In the genomic region with DNA sequence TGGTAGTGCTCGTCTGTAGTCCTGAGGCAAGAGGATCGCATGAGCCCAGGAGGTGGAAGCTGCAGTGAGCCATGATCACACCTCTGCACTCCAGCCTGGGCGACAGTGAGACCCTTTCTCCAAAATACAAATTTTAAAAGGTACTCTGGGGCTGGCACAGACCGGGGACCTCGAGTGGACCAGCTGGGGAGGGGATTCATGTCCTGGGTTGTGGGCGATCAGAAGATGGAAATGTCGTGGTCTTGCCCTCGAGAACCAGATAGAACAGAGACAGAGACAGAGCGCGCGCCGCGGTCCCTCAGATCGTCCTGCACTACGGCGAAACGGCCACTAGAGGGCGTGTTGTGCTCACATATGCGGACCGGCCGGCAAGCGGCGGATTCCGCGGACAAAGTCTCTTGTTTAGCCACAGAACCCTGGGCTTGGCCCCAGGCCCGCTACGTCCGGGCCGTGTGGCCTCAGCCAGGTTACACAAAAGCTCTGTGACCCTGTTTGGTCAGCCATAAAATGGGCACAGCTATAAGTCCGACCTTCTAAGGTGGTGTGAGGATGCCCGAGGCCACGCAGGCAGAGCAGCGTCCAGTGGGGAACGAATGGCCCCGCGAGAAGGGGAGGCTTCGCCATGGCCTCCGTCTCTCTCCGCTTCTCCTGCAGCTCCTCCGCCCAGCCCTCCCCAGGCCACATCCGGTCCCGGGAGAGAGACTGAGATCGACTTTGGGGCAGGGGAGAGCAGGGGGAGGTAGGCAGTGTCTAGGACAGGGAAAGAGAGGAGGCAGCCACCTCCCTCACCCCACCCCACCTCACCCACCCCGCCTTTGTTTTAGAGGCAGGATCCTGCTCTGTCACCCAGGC, we compare ENCODE assay signal across 8 cellular contexts. TPM values are rescaled to one million over a fixed set of nuclear protein-coding genes. Genes with fewer than 3 reads are reported as not detected.
DNase-seq lines count a peak whose midpoint lies in the region; ATAC-seq and TF ChIP-seq lines count a peak whose summit lies in the region.

No MANE protein-coding gene starts in this region.

- ATAC-seq in HCT116 (peak; percentile 90), HG03159 (IDR thresholded peaks at IDR 0.05; ENCODE audit: unreplicated experiment) (no peak)

- peak overlapping the region; percentile 36; the same call in 1 of the 2 replicates for H3K27ac ChIP-seq in HCT116 (ENCODE audit: low read depth, low read length)

- H3K4me3 ChIP-seq in BJ (ENCODE audit: low read depth, low read length) (peak overlapping the region; percentile 51), HCT116 (replicated peaks in 1 of 2; ENCODE audit: low read depth in 1 of 2, low read length in 2 of 2) (peak overlapping the region; percentile 51 to 64)

- peak overlapping the region; percentile 54; the same call in 1 of the 2 replicates for H3K9ac ChIP-seq in HCT116 (ENCODE audit: low read length)

- RAD21 ChIA-PET in HCT116 (lab: Charles Lee; ENCODE audit: low non-redundant PET in 1 of 2, low total read pairs in 2 of 2, uncharacterized antibody in 2 of 2, unreplicated experiment in 2 of 2), result interaction anchor here in 1 of 2 experiments (1.0 to 1.1 kb wide), 2 partner anchors 40 to 338 kb away, joined by 3 to 4 read pairs; no protein-coding TSS in a partner anchor

- BruUV-seq in HCT116 (replicated peaks; lab: Mats Ljungman, UMichigan), result no TSS peak

- peak overlapping the region; percentile 88 for H2AFZ ChIP-seq in HCT116 (ENCODE audit: low read depth, low read length, poor library complexity, severe bottlenecking)

- peak; percentile 94 for TF ChIP-seq CTCF in BJ (IDR thresholded peaks at IDR 0.05; ENCODE audit: insufficient read depth, low read depth, low read length)
- TF ChIP-seq CTCF in HCT116 (IDR thresholded peaks at IDR 0.05 in 2 of 3, conservative IDR thresholded peaks at IDR 0.05 in 1 of 3; ENCODE audit: borderline replicate concordance in 1 of 3, insufficient read depth in 1 of 3, low read depth in 2 of 3, low read length in 2 of 3), result peak; percentile 85 to 95 (median 90); a peak in 5 of 6 replicates

- DNase-seq in BJ (ENCODE audit: low read depth), result no peak
- DNase-seq in HCT116 (ENCODE audit: low read depth, low spot score), result peak; percentile 65
- peak; percentile 80 for DNase-seq in NCI-H345 (lab: John Stamatoyannopoulos, UW)
- peak; percentile 76 to 87 for DNase-seq in activated CD4-positive, alpha-beta T cell treated with anti-CD3 and anti-CD28 coated beads for 24 hours (ENCODE audit: low read depth in 2 of 2)
- peak; percentile 87 for DNase-seq in cerebellum (ENCODE audit: low spot score)
- DNase-seq in kidney tubule cell (ENCODE audit: low spot score), result peak; percentile 78
- peak; percentile 75 to 78 for DNase-seq in stimulated activated CD4-positive, alpha-beta T cell treated with anti-CD3 and anti-CD28 coated beads, Interleukin-15, amount 100 ng/mL, for 48 hours (ENCODE audit: low read depth in 2 of 2)

- intact Hi-C loops in HCT116 (cut with micrococcal nuclease), result loop anchor here (1.0 to 10.0 kb wide), 4 partner anchors 40 to 340 kb away; a partner anchor contains a TSS

- no peaks in the 10 kb centered on the region for H4K20me1 ChIP-seq in HCT116 (ENCODE audit: insufficient read depth)

- no peaks in the 10 kb centered on the region for H3K9me2 ChIP-seq in HCT116 (ENCODE audit: insufficient read depth)

- peak overlapping the region; percentile 96 for H3K4me2 ChIP-seq in HCT116 (ENCODE audit: low read length)

- H3K27me3 ChIP-seq in BJ (ENCODE audit: control insufficient read depth, insufficient read depth, low read length) (peaks cover 4% of the 10 kb centered on the region), HCT116 (ENCODE audit: insufficient read depth, low read length) (0 out of 2 replicates have a peak, but pooled peaks cover 3% of the 10 kb centered on the region)

- H3K9me3 ChIP-seq in HCT116 (ENCODE audit: control insufficient read depth in 1 of 2, insufficient read depth in 1 of 2, low read depth in 1 of 2, low read length in 2 of 2), result no peaks in the 10 kb centered on the region

- POLR2A ChIA-PET in BJ (lab: Charles Lee) (no interaction called here), HCT116 (lab: Charles Lee) (no interaction called here)

- CTCF ChIA-PET in BJ (lab: Yijun Ruan, JAX) (interaction anchor here (0.7 to 7.0 kb wide), 20 partner anchors 9 to 339 kb away, joined by 3 to 100 read pairs (median 4); a partner anchor contains a TSS), HCT116 (lab: Charles Lee) (interaction anchor here (0.9 to 1.4 kb wide), 5 partner anchors 12 to 60 kb away, joined by 3 to 6 read pairs (median 4); no protein-coding TSS in a partner anchor)

- TF ChIP-seq POLR2A in HCT116 (IDR thresholded peaks at IDR 0.05; ENCODE audit: borderline replicate concordance, extremely low read depth, insufficient read depth, insufficient read length), result peak; percentile 52

- TF ChIP-seq RAD21 in HCT116 (IDR thresholded peaks at IDR 0.05; ENCODE audit: low read depth), result peak; percentile 99

- no peaks in the 10 kb centered on the region for H3K79me2 ChIP-seq in HCT116 (ENCODE audit: insufficient read depth, low read length)

- no peaks in the 10 kb centered on the region for H3K36me3 ChIP-seq in BJ (ENCODE audit: control insufficient read depth, insufficient read depth, low read length)
- H3K36me3 ChIP-seq in HCT116 (ENCODE audit: control insufficient read depth in 1 of 2, insufficient read depth in 2 of 2, low read length in 2 of 2), result no peaks in the 10 kb centered on the region

- peaks cover 2 to 9% of the 10 kb centered on the region in 2 experiments; a peak in 3 of 4 replicates for H3K4me1 ChIP-seq in HCT116 (ENCODE audit: control insufficient read depth in 1 of 2, insufficient read depth in 2 of 2, low read length in 2 of 2)

TF ChIP-seq in HCT116, 20 proteins besides CTCF, POLR2A, EP300 and RAD21:
- peak; percentile 96 for TF ChIP-seq TCF7L2 (IDR thresholded peaks at IDR 0.05; ENCODE audit: borderline replicate concordance, extremely low read depth, insufficient read depth, insufficient read length)
- TF ChIP-seq SRF (IDR thresholded peaks at IDR 0.05; ENCODE audit: low read depth), result no peak
- TF ChIP-seq, protein P1, sequence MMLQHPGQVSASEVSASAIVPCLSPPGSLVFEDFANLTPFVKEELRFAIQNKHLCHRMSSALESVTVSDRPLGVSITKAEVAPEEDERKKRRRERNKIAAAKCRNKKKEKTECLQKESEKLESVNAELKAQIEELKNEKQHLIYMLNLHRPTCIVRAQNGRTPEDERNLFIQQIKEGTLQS (IDR thresholded peaks at IDR 0.05), result no peak
- TF ChIP-seq, protein P2, sequence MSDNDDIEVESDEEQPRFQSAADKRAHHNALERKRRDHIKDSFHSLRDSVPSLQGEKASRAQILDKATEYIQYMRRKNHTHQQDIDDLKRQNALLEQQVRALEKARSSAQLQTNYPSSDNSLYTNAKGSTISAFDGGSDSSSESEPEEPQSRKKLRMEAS (IDR thresholded peaks at IDR 0.05), result peak; percentile 76
- TF ChIP-seq, protein P3, sequence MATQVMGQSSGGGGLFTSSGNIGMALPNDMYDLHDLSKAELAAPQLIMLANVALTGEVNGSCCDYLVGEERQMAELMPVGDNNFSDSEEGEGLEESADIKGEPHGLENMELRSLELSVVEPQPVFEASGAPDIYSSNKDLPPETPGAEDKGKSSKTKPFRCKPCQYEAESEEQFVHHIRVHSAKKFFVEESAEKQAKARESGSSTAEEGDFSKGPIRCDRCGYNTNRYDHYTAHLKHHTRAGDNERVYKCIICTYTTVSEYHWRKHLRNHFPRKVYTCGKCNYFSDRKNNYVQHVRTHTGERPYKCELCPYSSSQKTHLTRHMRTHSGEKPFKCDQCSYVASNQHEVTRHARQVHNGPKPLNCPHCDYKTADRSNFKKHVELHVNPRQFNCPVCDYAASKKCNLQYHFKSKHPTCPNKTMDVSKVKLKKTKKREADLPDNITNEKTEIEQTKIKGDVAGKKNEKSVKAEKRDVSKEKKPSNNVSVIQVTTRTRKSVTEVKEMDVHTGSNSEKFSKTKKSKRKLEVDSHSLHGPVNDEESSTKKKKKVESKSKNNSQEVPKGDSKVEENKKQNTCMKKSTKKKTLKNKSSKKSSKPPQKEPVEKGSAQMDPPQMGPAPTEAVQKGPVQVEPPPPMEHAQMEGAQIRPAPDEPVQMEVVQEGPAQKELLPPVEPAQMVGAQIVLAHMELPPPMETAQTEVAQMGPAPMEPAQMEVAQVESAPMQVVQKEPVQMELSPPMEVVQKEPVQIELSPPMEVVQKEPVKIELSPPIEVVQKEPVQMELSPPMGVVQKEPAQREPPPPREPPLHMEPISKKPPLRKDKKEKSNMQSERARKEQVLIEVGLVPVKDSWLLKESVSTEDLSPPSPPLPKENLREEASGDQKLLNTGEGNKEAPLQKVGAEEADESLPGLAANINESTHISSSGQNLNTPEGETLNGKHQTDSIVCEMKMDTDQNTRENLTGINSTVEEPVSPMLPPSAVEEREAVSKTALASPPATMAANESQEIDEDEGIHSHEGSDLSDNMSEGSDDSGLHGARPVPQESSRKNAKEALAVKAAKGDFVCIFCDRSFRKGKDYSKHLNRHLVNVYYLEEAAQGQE (IDR thresholded peaks at IDR 0.05; ENCODE audit: low read depth), result no peak
- peak; percentile 46 for TF ChIP-seq POLR2AphosphoS5 (IDR thresholded peaks at IDR 0.05; ENCODE audit: low read depth, low read length)
- 0 out of 2 replicates have a peak, but pooled peaks have one; percentile 2 for TF ChIP-seq CBX3 (IDR thresholded peaks at IDR 0.05; ENCODE audit: low read depth)
- TF ChIP-seq ELF1 (IDR thresholded peaks at IDR 0.05; ENCODE audit: borderline replicate concordance, low read depth), result no peak
- TF ChIP-seq EZH2phosphoT487 (IDR thresholded peaks at IDR 0.05; ENCODE audit: borderline replicate concordance), result no peak

RNA-seq across cellular contexts. Expression of a gene that starts 14.6 kb away (rescaled TPM):
- polyA plus RNA-seq in BJ (2011; rRNA removed), result 0.01 TPM in 1 of 2 replicates, not detected in the other
- polyA minus RNA-seq in BJ (2011; rRNA and poly(A)+ RNA removed), result not detected in 2 replicates
- 19.2 TPM for total RNA-seq in HCT116 (2021; ENCODE audit: unreplicated experiment)
- 11.2 and 12.6 TPM in 2 replicates for polyA plus RNA-seq in HCT116 (2012)
- 28.1 TPM for total RNA-seq in cerebellum
